Comparison of ENCODE assay signal across 9 cellular contexts in genomic region chr10:24483701-24484100, GRCh38.
DNase-seq lines count a peak whose midpoint lies in the region; ATAC-seq and TF ChIP-seq lines count a peak whose summit lies in the region.
"Had no signal": no experiment of that assay in that cellular context is flagged by ENCODE, and none has a peak within 500 bp of the region (broad histone marks: within the 10 kb centered on the region; RNA-seq: fewer than 3 reads in every experiment).

No MANE protein-coding gene starts in this region.

- H2BK120ac ChIP-seq in neuronal stem cell (ENCODE audit: low read depth, low read length), result no peak overlapping the region

- peak; percentile 76 for ATAC-seq in HG02642 (IDR thresholded peaks at IDR 0.05; ENCODE audit: poor library complexity, unreplicated experiment)

- H2AFZ ChIP-seq in neuronal stem cell (ENCODE audit: low read length), result no peak overlapping the region

- H3K4ac ChIP-seq in neuronal stem cell (ENCODE audit: low read length), result no peak overlapping the region

- H3K4me3 ChIP-seq in cardiac fibroblast (replicated peaks in 1 of 2; ENCODE audit: low read depth in 2 of 2, low read length in 2 of 2) (no peak overlapping the region), neuronal stem cell (ENCODE audit: low read length in 2 of 2) (no peak overlapping the region)

- H2BK15ac ChIP-seq in neuronal stem cell (ENCODE audit: low read length), result no peak overlapping the region

- no peaks in the 10 kb centered on the region for H3K27me3 ChIP-seq in neuronal stem cell (ENCODE audit: control insufficient read depth in 3 of 3, insufficient read depth in 3 of 3, low read depth in 1 of 3, low read length in 3 of 3)

- H4K91ac ChIP-seq in neuronal stem cell (ENCODE audit: low read depth, low read length, poor library complexity), result no peak overlapping the region

- no peak overlapping the region for H3K4me3 Mint-ChIP-seq in endothelial cell (ENCODE audit: unreplicated experiment)

- H3K36me3 Mint-ChIP-seq in endothelial cell (ENCODE audit: low read depth, unreplicated experiment), result peaks cover 36% of the 10 kb centered on the region

- H3K4me2 ChIP-seq in neuronal stem cell (ENCODE audit: insufficient read depth, low read length, poor library complexity, severe bottlenecking), result no peak overlapping the region

- no peak for TF ChIP-seq CTCF in cardiac fibroblast (IDR thresholded peaks at IDR 0.05; ENCODE audit: low read depth, low read length)
- TF ChIP-seq CTCF in endothelial cell (IDR thresholded peaks at IDR 0.05; ENCODE audit: unreplicated experiment), result no peak

- no peak overlapping the region for H2BK12ac ChIP-seq in neuronal stem cell (ENCODE audit: low read length)

- no peak overlapping the region for H3K9ac ChIP-seq in neuronal stem cell (ENCODE audit: low read depth, low read length, poor library complexity)

- H3K23ac ChIP-seq in neuronal stem cell (ENCODE audit: low read depth, low read length, poor library complexity), result no peak overlapping the region

- H3K4me1 ChIP-seq in neuronal stem cell (ENCODE audit: control insufficient read depth in 2 of 2, insufficient read depth in 1 of 2, low read depth in 1 of 2, low read length in 2 of 2), result peaks cover 0 to 3% of the 10 kb centered on the region in 2 donors

- H3K4me1 Mint-ChIP-seq in endothelial cell (ENCODE audit: unreplicated experiment), result peaks cover 8% of the 10 kb centered on the region

- H3K27me3 Mint-ChIP-seq in endothelial cell (ENCODE audit: unreplicated experiment), result peaks cover 9% of the 10 kb centered on the region

- no peak overlapping the region for H2AK5ac ChIP-seq in neuronal stem cell (ENCODE audit: low read depth, low read length)

- H3K18ac ChIP-seq in neuronal stem cell (ENCODE audit: low read length), result no peak overlapping the region

- H3K79me1 ChIP-seq in neuronal stem cell (ENCODE audit: low read depth, low read length), result no peaks in the 10 kb centered on the region

- H3K36me3 ChIP-seq in neuronal stem cell (replicated peaks in 1 of 2; ENCODE audit: control insufficient read depth in 2 of 2, insufficient read depth in 2 of 2, low read length in 2 of 2), result no peaks in the 10 kb centered on the region

- no peak overlapping the region for H4K8ac ChIP-seq in neuronal stem cell (ENCODE audit: low read depth, low read length)

- no peak overlapping the region for H2BK5ac ChIP-seq in neuronal stem cell (ENCODE audit: low read length)

- H3K14ac ChIP-seq in neuronal stem cell (ENCODE audit: low read length), result no peak overlapping the region

- WGBS in neuronal stem cell (ENCODE audit: extremely low coverage in 2 of 2, insufficient read length in 2 of 2, insufficient replicate concordance in 1 of 2), 2 donors, result no CpG with 5 or more reads among the region's 3 CpGs

- no peaks in the 10 kb centered on the region for H3K9me3 ChIP-seq in neuronal stem cell (replicated peaks in 1 of 2; ENCODE audit: control insufficient read depth in 2 of 2, insufficient read depth in 1 of 2, low read depth in 1 of 2, low read length in 2 of 2)

- H3K9me3 Mint-ChIP-seq in endothelial cell (ENCODE audit: unreplicated experiment), result no peaks in the 10 kb centered on the region

- no peak overlapping the region for H3K27ac Mint-ChIP-seq in endothelial cell (ENCODE audit: unreplicated experiment)

- DNase-seq in NCI-H748 (lab: John Stamatoyannopoulos, UW; ENCODE audit: unreplicated experiment) (peak; percentile 21), NCI-H748 treated with DMSO at 0.1 percent for 48 hours (lab: John Stamatoyannopoulos, UW) (no peak), NCI-H69 (lab: John Stamatoyannopoulos, UW) (peak; percentile 4), cardiac fibroblast (ENCODE audit: low read depth in 2 of 2) (peak; percentile 32 to 65), neuronal stem cell (ENCODE audit: low spot score) (peak; percentile 2), NCI-H524 (lab: John Stamatoyannopoulos, UW) (no peak), endothelial cell (ENCODE audit: low spot score) (no peak)

- H3K27ac ChIP-seq in neuronal stem cell (replicated peaks; ENCODE audit: low read length), result no peak overlapping the region
- H3K27ac ChIP-seq: VCaP had no signal

Comparison
In these comparisons a context has a peak if more than half of its experiments do, and no peak if none do; other contexts are left out.
1. DNase-seq: peak in NCI-H748 (single experiment), NCI-H69 (single experiment), cardiac fibroblast (2 of 2) and neuronal stem cell (single experiment); none in NCI-H748 treated with DMSO at 0.1 percent for 48 hours (single experiment), NCI-H524 (0 of 2) and endothelial cell (single experiment).